21 cellular contexts compared by ENCODE assay signal in the genomic region with DNA sequence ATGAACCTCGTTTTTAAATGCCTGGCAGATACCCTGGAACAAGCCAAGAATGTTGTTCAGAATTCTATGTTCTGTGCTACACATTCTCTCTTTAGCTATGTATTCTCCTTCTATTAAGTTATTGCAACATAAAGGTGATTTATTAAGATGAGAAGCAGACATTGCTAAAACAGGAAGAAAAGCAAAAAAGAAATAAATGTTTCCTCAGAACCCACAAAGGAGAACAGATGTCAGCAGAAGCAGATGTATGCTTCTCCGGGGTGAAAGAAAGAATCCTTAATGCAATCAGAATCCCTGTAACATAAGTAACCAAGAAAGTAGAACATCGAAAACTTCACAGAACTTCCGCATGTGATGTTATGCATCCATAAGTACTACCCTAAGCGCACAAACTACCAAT.
"Had no signal": no experiment of that assay in that cellular context is flagged by ENCODE, and none has a peak within 500 bp of the region (broad histone marks: within the 10 kb centered on the region; RNA-seq: fewer than 3 reads in every experiment).

No MANE protein-coding gene starts in this region.

- H3K4me1 ChIP-seq: right atrium auricular region, vagina had no signal

- H3K27me3 Mint-ChIP-seq: activated CD4-positive, alpha-beta memory T cell treated with anti-CD3 and anti-CD28 coated beads, Interleukin-2, amount 10 ng/mL, durations not matched to agents 7 days and 5 days had no signal

- H3K27me3 ChIP-seq: body of pancreas, right atrium auricular region, transverse colon, vagina had no signal

- H3K9me3 ChIP-seq: body of pancreas, mucosa of descending colon, right atrium auricular region, transverse colon, vagina had no signal

- ATAC-seq: activated naive CD4-positive, alpha-beta T cell treated with anti-CD3 and anti-CD28 coated beads, Interleukin-2, amount 50 U/mL, for 72 hours; activated T-cell treated with anti-CD3 and anti-CD28 coated beads, Interleukin-2, amount 50 U/mL, for 4 hours; body of pancreas; esophagus mucosa; left colon; mucosa of descending colon; naive thymus-derived CD4-positive, alpha-beta T cell; WTC11 had no signal

- H3K27ac Mint-ChIP-seq: activated CD4-positive, alpha-beta memory T cell treated with anti-CD3 and anti-CD28 coated beads, Interleukin-2, amount 10 ng/mL, durations not matched to agents 7 days and 5 days; activated naive CD4-positive, alpha-beta T cell treated with anti-CD3 and anti-CD28 coated beads, Interleukin-2, amount 50 U/mL, for 72 hours; naive thymus-derived CD4-positive, alpha-beta T cell; WTC11 had no signal

- FAIRE-seq: small intestine had no signal

- H3K4me3 ChIP-seq: body of pancreas, coronary artery, mucosa of descending colon, right atrium auricular region, transverse colon, vagina had no signal

- H3K4me3 Mint-ChIP-seq: activated CD4-positive, alpha-beta memory T cell treated with anti-CD3 and anti-CD28 coated beads, Interleukin-2, amount 10 ng/mL, durations not matched to agents 7 days and 5 days; activated T-cell treated with anti-CD3 and anti-CD28 coated beads, Interleukin-2, amount 50 U/mL, for 4 hours; naive thymus-derived CD4-positive, alpha-beta T cell; WTC11 had no signal

- DNase-seq: activated CD4-positive, alpha-beta memory T cell treated with anti-CD3 and anti-CD28 coated beads, Interleukin-2, amount 10 ng/mL, durations not matched to agents 7 days and 5 days; activated CD4-positive, alpha-beta T cell treated with anti-CD3 and anti-CD28 coated beads for 4 hours; activated effector memory CD4-positive, alpha-beta T cell treated with Interleukin-2 at 50 U/mL for 16 hours; activated T-cell treated with anti-CD3 and anti-CD28 coated beads, Interleukin-2, amount 50 U/mL, for 4 hours; amniotic stem cell; body of pancreas; caudate nucleus; left colon; mucosa of descending colon; naive thymus-derived CD4-positive, alpha-beta T cell; small intestine; stimulated activated CD4-positive, alpha-beta T cell treated with anti-CD3 and anti-CD28 coated beads, Interleukin-4, amount 100 ng/mL, for 24 hours; stimulated activated naive CD4-positive, alpha-beta T cell treated with Interleukin-2 at 50 U/mL for 16 hours; T-helper 2 cell; transverse colon had no signal

- H3K36me3 Mint-ChIP-seq: activated naive CD4-positive, alpha-beta T cell treated with anti-CD3 and anti-CD28 coated beads, Interleukin-2, amount 50 U/mL, for 72 hours; naive thymus-derived CD4-positive, alpha-beta T cell; WTC11 had no signal

- H3K27ac ChIP-seq: body of pancreas, coronary artery, right atrium auricular region, transverse colon, vagina had no signal

- H3K36me3 ChIP-seq: right atrium auricular region, transverse colon, vagina had no signal

- H3K9me3 Mint-ChIP-seq: activated CD4-positive, alpha-beta memory T cell treated with anti-CD3 and anti-CD28 coated beads, Interleukin-2, amount 10 ng/mL, durations not matched to agents 7 days and 5 days; activated naive CD4-positive, alpha-beta T cell treated with anti-CD3 and anti-CD28 coated beads, Interleukin-2, amount 50 U/mL, for 72 hours; activated T-cell treated with anti-CD3 and anti-CD28 coated beads, Interleukin-2, amount 50 U/mL, for 4 hours; naive thymus-derived CD4-positive, alpha-beta T cell; WTC11 had no signal
